8 cellular contexts compared by ENCODE assay signal in the genomic region with DNA sequence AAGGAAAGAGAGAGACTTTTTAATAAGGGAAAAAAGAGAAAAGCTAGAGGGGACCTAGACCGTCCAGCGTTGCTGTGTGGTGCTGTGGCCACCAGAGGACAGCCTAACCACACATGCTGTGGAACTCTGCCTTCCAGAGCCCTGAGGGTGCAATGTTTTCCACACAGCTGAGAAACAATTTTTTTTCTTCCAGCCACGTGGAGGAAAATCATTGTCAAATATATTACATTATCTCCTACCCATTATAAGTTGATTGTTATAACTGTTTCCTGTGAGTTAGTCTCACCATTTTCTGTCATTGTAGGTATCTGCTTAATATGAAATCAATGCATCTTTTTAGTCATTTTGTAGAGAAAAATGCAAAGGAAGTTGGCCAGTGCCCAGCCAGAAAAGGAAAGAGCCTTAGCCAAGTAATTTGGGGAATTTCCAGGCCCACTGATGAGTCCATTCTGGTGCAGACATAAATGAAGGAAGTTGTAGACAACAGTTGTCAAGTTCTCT. TPM values are rescaled to one million over a fixed set of nuclear protein-coding genes. Genes with fewer than 3 reads are reported as not detected.
A peak's percentile ranks its signal among the peaks of the same experiment; 100 is the strongest.
DNase-seq lines count a peak whose midpoint lies in the region; ATAC-seq and TF ChIP-seq lines count a peak whose summit lies in the region.

No MANE protein-coding gene starts in this region.

- peaks cover 36% of the 10 kb centered on the region for H3K27me3 Mint-ChIP-seq in Calu3 (ENCODE audit: unreplicated experiment)
- peaks cover 23% of the 10 kb centered on the region for H3K27me3 Mint-ChIP-seq in activated T-cell treated with anti-CD3 and anti-CD28 coated beads, Interleukin-2, amount 50 U/mL, for 4 hours (ENCODE audit: low read depth)

- H3K4me2 ChIP-seq in OCI-LY7 (ENCODE audit: low read length), result no peak overlapping the region

- peaks cover 0 to 3% of the 10 kb centered on the region in 2 donors for H3K27me3 ChIP-seq in tibial artery

- H3K4me1 Mint-ChIP-seq in Calu3 (ENCODE audit: low read depth, unreplicated experiment), result peaks cover 8% of the 10 kb centered on the region
- H3K4me1 Mint-ChIP-seq in activated T-cell treated with anti-CD3 and anti-CD28 coated beads, Interleukin-2, amount 50 U/mL, for 4 hours (ENCODE audit: low read depth), result peaks cover 2% of the 10 kb centered on the region

- ATAC-seq in GM19372 (IDR thresholded peaks at IDR 0.05; ENCODE audit: low read depth, unreplicated experiment) (peak; percentile 99), HG03432 (IDR thresholded peaks at IDR 0.05; ENCODE audit: unreplicated experiment) (peak; percentile 98)
- peak; percentile 95 to 96 for ATAC-seq in activated T-cell treated with anti-CD3 and anti-CD28 coated beads, Interleukin-2, amount 50 U/mL, for 4 hours

- TF ChIP-seq CTCF in Calu3 (IDR thresholded peaks at IDR 0.05; ENCODE audit: unreplicated experiment) (peak; percentile 87), OCI-LY7 (conservative IDR thresholded peaks at IDR 0.05; ENCODE audit: low read length) (peak; percentile 98), fibroblast of the aortic adventitia (IDR thresholded peaks at IDR 0.05; ENCODE audit: insufficient read depth, low read length) (peak; percentile 100), tibial artery (IDR thresholded peaks at IDR 0.05) (peak; percentile 76 to 95)

- DNase-seq in Calu3 (peak; percentile 72), OCI-LY7 (ENCODE audit: low spot score) (peak; percentile 59), fibroblast of the aortic adventitia (ENCODE audit: low read depth) (peak; percentile 79), occipital lobe (lab: John Stamatoyannopoulos, UW) (peak; percentile 15), tibial artery (peak; percentile 53 to 71)
- DNase-seq in activated T-cell treated with anti-CD3 and anti-CD28 coated beads, Interleukin-2, amount 50 U/mL, for 4 hours, result peak; percentile 48

- no peaks in the 10 kb centered on the region for H3K79me2 ChIP-seq in OCI-LY7 (ENCODE audit: insufficient read depth, low read depth, low read length)

- H3K36me3 ChIP-seq in OCI-LY7 (ENCODE audit: insufficient read depth, low read length), result no peaks in the 10 kb centered on the region
- H3K36me3 ChIP-seq in tibial artery, result no peaks in the 10 kb centered on the region

- H3K9me2 ChIP-seq in OCI-LY7 (ENCODE audit: insufficient read depth, low read length), result no peaks in the 10 kb centered on the region

- no peak overlapping the region for H3K27ac Mint-ChIP-seq in Calu3 (ENCODE audit: unreplicated experiment)

- H3K4me3 ChIP-seq in OCI-LY7 (ENCODE audit: low read depth, low read length, poor library complexity, severe bottlenecking) (no peak overlapping the region), fibroblast of the aortic adventitia (ENCODE audit: low read depth, low read length) (no peak overlapping the region), tibial artery (no peak overlapping the region)

- no peak overlapping the region for H3K4me3 Mint-ChIP-seq in Calu3 (ENCODE audit: low read depth, unreplicated experiment)
- no peak overlapping the region for H3K4me3 Mint-ChIP-seq in activated T-cell treated with anti-CD3 and anti-CD28 coated beads, Interleukin-2, amount 50 U/mL, for 4 hours

- intact Hi-C loops in Calu3 (cut with micrococcal nuclease; ENCODE audit: unreplicated experiment), result loop anchor here (1.0 kb wide), 2 partner anchors 37 to 76 kb away; no protein-coding TSS in a partner anchor
- intact Hi-C loops in OCI-LY7 (cut with micrococcal nuclease; ENCODE audit: unreplicated experiment), result loop anchor here (1.0 kb wide), 1 partner anchor 37 kb away; no protein-coding TSS in a partner anchor
- intact Hi-C loops in tibial artery (cut with DNase I; ENCODE audit: low total_unique reads), result loop anchor here (10.0 kb wide), 1 partner anchor 74 kb away; a partner anchor contains a TSS

- CTCF ChIA-PET in Calu3 (lab: Charles Lee) (interaction anchor here (1.0 to 2.3 kb wide), 5 partner anchors 13 to 76 kb away, joined by 3 to 22 read pairs (median 10); no protein-coding TSS in a partner anchor), OCI-LY7 (lab: Charles Lee; ENCODE audit: unreplicated experiment) (no interaction called here)

- no peaks in the 10 kb centered on the region for H3K9me3 Mint-ChIP-seq in Calu3 (ENCODE audit: low read depth, unreplicated experiment)
- H3K9me3 Mint-ChIP-seq in activated T-cell treated with anti-CD3 and anti-CD28 coated beads, Interleukin-2, amount 50 U/mL, for 4 hours, result no peaks in the 10 kb centered on the region

- no peaks in the 10 kb centered on the region for H4K20me1 ChIP-seq in OCI-LY7 (ENCODE audit: insufficient read depth, low read length)

- H3K4me1 ChIP-seq in OCI-LY7 (ENCODE audit: insufficient read depth, low read length, poor library complexity, severe bottlenecking) (no peaks in the 10 kb centered on the region), tibial artery (peaks cover 0 to 3% (median 0%) of the 10 kb centered on the region in 4 donors)

- H3K27ac ChIP-seq in OCI-LY7 (ENCODE audit: low read depth, low read length, poor library complexity, severe bottlenecking) (no peak overlapping the region), tibial artery (no peak overlapping the region)

- H2AFZ ChIP-seq in OCI-LY7 (ENCODE audit: low read length), result no peak overlapping the region

- BruUV-seq in Calu3 (replicated peaks; lab: Mats Ljungman, UMichigan) (no TSS peak), OCI-LY7 (replicated peaks; lab: Mats Ljungman, UMichigan) (no TSS peak)

- POLR2A ChIA-PET in OCI-LY7 (lab: Charles Lee), result no interaction called here

- no peaks in the 10 kb centered on the region for H3K9me3 ChIP-seq in OCI-LY7 (ENCODE audit: low read length)
- no peaks in the 10 kb centered on the region for H3K9me3 ChIP-seq in tibial artery

- H3K36me3 Mint-ChIP-seq in Calu3 (ENCODE audit: insufficient read depth, unreplicated experiment), result no peaks in the 10 kb centered on the region
- H3K36me3 Mint-ChIP-seq in activated T-cell treated with anti-CD3 and anti-CD28 coated beads, Interleukin-2, amount 50 U/mL, for 4 hours (ENCODE audit: insufficient read depth), result peaks cover 3% of the 10 kb centered on the region

RNA-seq across cellular contexts. Expression of a gene that starts 5.9 kb away (rescaled TPM):
- 51.0 and 53.3 TPM in 2 replicates for total RNA-seq in Calu3 (2022)
- 41.6 and 42.6 TPM in 2 replicates for total RNA-seq in OCI-LY7 (2014; rRNA removed; shearing (Covaris generic))
- 42.8 and 52.7 TPM in 2 replicates for total RNA-seq in OCI-LY7 (2022)
- total RNA-seq in activated T-cell treated with anti-CD3 and anti-CD28 coated beads, Interleukin-2, amount 50 U/mL, for 4 hours, result 10 to 100 TPM; 78.3 to 85.2 (median 78.8) TPM
- total RNA-seq in fibroblast of the aortic adventitia (ENCODE audit: low replicate concordance), result 38.0 and 150 TPM in 2 replicates
- 50.7 TPM for total RNA-seq in occipital lobe

Comparison
In these comparisons a context has a peak if more than half of its experiments do, and no peak if none do; other contexts are left out.
1. DNase-seq: peak in every context shown above with its lines; median percentile 79 in fibroblast of the aortic adventitia; 72 in Calu3; 62 in tibial artery; 59 in OCI-LY7; 48 in activated T-cell treated with anti-CD3 and anti-CD28 coated beads, Interleukin-2, amount 50 U/mL, for 4 hours; 15 in occipital lobe.